In the genomic region with DNA sequence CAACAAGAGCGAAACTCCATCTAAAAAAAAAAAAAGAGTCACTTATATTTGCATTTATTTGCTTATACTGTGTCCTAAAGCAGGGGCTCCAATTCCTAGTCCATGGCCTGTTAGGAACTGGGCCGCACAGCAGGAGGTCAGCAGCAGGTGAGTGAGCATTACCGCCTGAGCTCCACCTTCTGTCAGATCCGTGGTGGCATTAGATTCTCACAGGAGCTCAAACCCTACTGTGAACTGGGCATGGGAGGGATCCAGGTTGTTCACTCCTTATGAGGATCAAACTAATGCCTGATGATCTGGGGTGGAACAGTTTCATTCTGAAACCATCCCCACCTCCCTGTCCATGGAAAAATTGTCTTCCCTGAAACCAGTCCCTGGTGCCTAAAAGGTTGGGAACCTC, we compare ENCODE assay signal across 10 cellular contexts. TPM values are rescaled to one million over a fixed set of nuclear protein-coding genes. Genes with fewer than 3 reads are reported as not detected.
DNase-seq lines count a peak whose midpoint lies in the region; ATAC-seq and TF ChIP-seq lines count a peak whose summit lies in the region.
"Had no signal": no experiment of that assay in that cellular context is flagged by ENCODE, and none has a peak within 500 bp of the region (broad histone marks: within the 10 kb centered on the region; RNA-seq: fewer than 3 reads in every experiment).

No MANE protein-coding gene starts in this region.

- H3K4me1 ChIP-seq in OCI-LY3 (ENCODE audit: low read length) (peaks cover 46% of the 10 kb centered on the region), esophagus muscularis mucosa (peaks cover 66 to 80% (median 77%) of the 10 kb centered on the region in 4 donors), gastrocnemius medialis (peaks cover 46 to 53% of the 10 kb centered on the region in 2 donors)

- H4K20me1 ChIP-seq in OCI-LY3 (ENCODE audit: insufficient read depth, low read length) = no peaks in the 10 kb centered on the region

- intact Hi-C loops in esophagus muscularis mucosa (cut with DNase I) (no loop called here), gastrocnemius medialis (cut with DNase I; ENCODE audit: low total_unique reads) (no loop called here)

- ATAC-seq in gastrocnemius medialis (no peak), HG02798 (IDR thresholded peaks at IDR 0.05; ENCODE audit: poor library complexity, unreplicated experiment) (no peak)

- in situ Hi-C loops in gastrocnemius medialis (cut with MboI; ENCODE audit: low sequenced_read_pairs in 4 of 4) = no loop called here

- peak overlapping the region; percentile 98 for H3K4me2 ChIP-seq in OCI-LY3 (ENCODE audit: low read length)

- H3K36me3 ChIP-seq in OCI-LY3 (replicated peaks; ENCODE audit: low read depth, low read length) (no peaks in the 10 kb centered on the region), esophagus muscularis mucosa (peaks cover 0 to 5% (median 0%) of the 10 kb centered on the region in 4 donors), gastrocnemius medialis (no peaks in the 10 kb centered on the region)

- TF ChIP-seq EP300 in esophagus muscularis mucosa (IDR thresholded peaks at IDR 0.05) = no peak

- H3K4me3 ChIP-seq in OCI-LY3 (ENCODE audit: low read length) = peak overlapping the region; percentile 71
- H3K4me3 ChIP-seq in esophagus muscularis mucosa = no peak overlapping the region
- H3K4me3 ChIP-seq in gastrocnemius medialis = no peak overlapping the region

- peak overlapping the region; percentile 14; the same call in 1 of the 2 replicates for H2AFZ ChIP-seq in OCI-LY3 (ENCODE audit: low read depth, low read length)

- TF ChIP-seq CTCF in OCI-LY3 (IDR thresholded peaks at IDR 0.05; ENCODE audit: low read depth, low read length) (no peak), esophagus muscularis mucosa (IDR thresholded peaks at IDR 0.05) (no peak), gastrocnemius medialis (IDR thresholded peaks at IDR 0.05 in 4 of 5, conservative IDR thresholded peaks at IDR 0.05 in 1 of 5) (no peak)

- H3K79me2 ChIP-seq in OCI-LY3 (ENCODE audit: low read length) = no peaks in the 10 kb centered on the region

- 92% methylated on average over 4 of the region's 4 CpGs for WGBS in esophagus muscularis mucosa

- H3K27ac ChIP-seq in OCI-LY3 (ENCODE audit: low read length) = peak overlapping the region; percentile 65
- peak overlapping the region; percentile 89 to 95 (median 91) for H3K27ac ChIP-seq in esophagus muscularis mucosa (replicated peaks in 1 of 4)
- peak overlapping the region; percentile 71 to 82 (median 76) for H3K27ac ChIP-seq in gastrocnemius medialis

- DNase-seq in Daoy (ENCODE audit: low read depth) = peak; percentile 37
- DNase-seq in esophagus muscularis mucosa (ENCODE audit: extremely low spot score) = no peak
- DNase-seq in gastrocnemius medialis = no peak
- DNase-seq in HPDE6-E6E7 (ENCODE audit: extremely low spot score) = no peak
- DNase-seq in hippocampal formation (lab: John Stamatoyannopoulos, UW) = no peak
- DNase-seq in NCI-H524 treated with DMSO at 0.1 percent for 48 hours (lab: John Stamatoyannopoulos, UW) = no peak
- DNase-seq: NCI-H1694; stimulated activated CD4-positive, alpha-beta T cell treated with anti-CD3 and anti-CD28 coated beads, Interleukin-4, amount 100 ng/mL, for 1 hour had no signal

- no peaks in the 10 kb centered on the region for H3K9me3 ChIP-seq in OCI-LY3 (ENCODE audit: insufficient read depth, low read length)
- no peaks in the 10 kb centered on the region for H3K9me3 ChIP-seq in esophagus muscularis mucosa
- no peaks in the 10 kb centered on the region for H3K9me3 ChIP-seq in gastrocnemius medialis

- TF ChIP-seq POLR2A in esophagus muscularis mucosa (IDR thresholded peaks at IDR 0.05; ENCODE audit: low read depth) (no peak), gastrocnemius medialis (IDR thresholded peaks at IDR 0.05) (no peak)

- H3K27me3 ChIP-seq in OCI-LY3 (ENCODE audit: low read depth, low read length) (peaks cover 6% of the 10 kb centered on the region; the same call in 1 of the 2 replicates), esophagus muscularis mucosa (no peaks in the 10 kb centered on the region), gastrocnemius medialis (no peaks in the 10 kb centered on the region)

- H3K9ac ChIP-seq in OCI-LY3 (ENCODE audit: low read length) = peak overlapping the region; percentile 53

RNA-seq across cellular contexts. Expression of gene ITGB3, which starts 24.9 kb away (rescaled TPM):
- 15.1 and 22.1 TPM in 2 replicates for total RNA-seq in Daoy (2014; rRNA removed; shearing (Covaris generic))
- 10 to 100 TPM; 48.6 to 61.5 (median 54.9) TPM for total RNA-seq in esophagus muscularis mucosa
- total RNA-seq in gastrocnemius medialis = 1 to 10 TPM in 2 of 4 donors, under 1 TPM in 1, not detected in 1; 0.92 to 6.2 (median 1.9) TPM

RNA-seq across cellular contexts. Expression of gene EFCAB13, which starts 45.2 kb away (rescaled TPM):
- total RNA-seq in Daoy (2014; rRNA removed; shearing (Covaris generic)) = 0.03 and 0.74 TPM in 2 replicates
- total RNA-seq in esophagus muscularis mucosa (10 to 100 TPM in 1 of 4 donors, 1 to 10 TPM in 3; 4.0 to 12.9 (median 7.1) TPM), gastrocnemius medialis (1 to 10 TPM; 1.4 to 2.5 (median 1.8) TPM)
